In genomic region chr20:18795366-18795765, GRCh38 we compare ENCODE assay signal across 1 cellular context.
TF ChIP-seq lines count a peak whose summit lies in the region.

No MANE protein-coding gene starts in this region.

TF ChIP-seq in GM12878, 131 proteins besides CTCF, POLR2A, EP300 and RAD21:
- TF ChIP-seq KAT2A (conservative IDR thresholded peaks at IDR 0.05; ENCODE audit: control insufficient read depth, low read depth, low read length), result no peak
- TF ChIP-seq BRCA1 (IDR thresholded peaks at IDR 0.05; ENCODE audit: low read depth, low read length), result no peak
- TF ChIP-seq WRNIP1 (IDR thresholded peaks at IDR 0.05; ENCODE audit: borderline replicate concordance, low read depth, low read length), result no peak
- TF ChIP-seq LARP7 (IDR thresholded peaks at IDR 0.05), result no peak
- no peak for TF ChIP-seq ATF3 (IDR thresholded peaks at IDR 0.05; ENCODE audit: borderline replicate concordance, extremely low read depth, low read depth, low read length)
- no peak for TF ChIP-seq BCL11A (IDR thresholded peaks at IDR 0.05; ENCODE audit: low read depth, low read length)
- no peak for TF ChIP-seq FOS (IDR thresholded peaks at IDR 0.05; ENCODE audit: borderline replicate concordance, extremely low read depth, insufficient read length)
- no peak for TF ChIP-seq SP1 (IDR thresholded peaks at IDR 0.05; ENCODE audit: low read depth, low read length)
- TF ChIP-seq SPI1 (IDR thresholded peaks at IDR 0.05; ENCODE audit: borderline replicate concordance, insufficient read depth, low read depth, low read length), result no peak
- no peak for TF ChIP-seq MAX (IDR thresholded peaks at IDR 0.05; ENCODE audit: low read depth, low read length)
- TF ChIP-seq USF1 (IDR thresholded peaks at IDR 0.05; ENCODE audit: borderline replicate concordance, extremely low read length, insufficient read depth, low read depth, low read length), result no peak
- TF ChIP-seq FOXM1 (IDR thresholded peaks at IDR 0.05; ENCODE audit: low read depth, low read length), result no peak
- TF ChIP-seq POLR2AphosphoS2 (IDR thresholded peaks at IDR 0.05; ENCODE audit: low read depth, low read length), result no peak
